9 cellular contexts compared by ENCODE assay signal in the genomic region with DNA sequence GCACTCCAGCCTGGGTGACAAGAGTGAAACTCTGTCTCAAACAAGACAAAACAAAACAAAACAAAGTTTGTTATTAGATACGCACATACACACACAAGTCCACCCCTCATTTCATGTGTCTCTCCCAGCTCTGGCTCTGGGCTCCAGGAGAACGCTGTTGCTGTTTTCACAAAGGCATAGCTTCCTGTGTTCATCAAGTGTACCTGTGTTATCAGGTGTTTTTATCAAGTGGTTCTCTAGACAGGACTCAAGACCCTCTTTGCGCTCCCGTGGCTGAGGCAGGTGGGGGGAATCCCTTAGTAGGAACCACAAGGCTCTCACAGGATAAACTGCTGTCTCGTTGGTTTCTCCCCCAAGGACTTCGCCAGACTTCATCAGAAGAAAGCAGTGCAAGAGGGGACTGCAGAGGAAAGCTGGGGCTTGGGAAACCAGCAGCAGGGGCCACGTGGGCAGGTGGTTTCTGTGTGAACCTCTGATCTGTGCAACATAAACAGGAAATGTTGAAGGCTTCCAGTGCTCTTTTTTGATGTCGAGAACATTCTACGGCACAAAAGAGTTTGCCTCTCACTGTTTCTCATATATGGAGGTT. TPM values are rescaled to one million over a fixed set of nuclear protein-coding genes. Genes with fewer than 3 reads are reported as not detected.
DNase-seq lines count a peak whose midpoint lies in the region; ATAC-seq and TF ChIP-seq lines count a peak whose summit lies in the region.
"Had no signal": no experiment of that assay in that cellular context is flagged by ENCODE, and none has a peak within 500 bp of the region (broad histone marks: within the 10 kb centered on the region; RNA-seq: fewer than 3 reads in every experiment).

No MANE protein-coding gene starts in this region.

- no peak overlapping the region for H3K4me3 Mint-ChIP-seq in GM23338

- H3K9ac ChIP-seq in BLaER1 treated with 17β-estradiol and CSF1 and Interleukin-3, amounts not matched to agents 10 nM and 100 nM: peak overlapping the region in 3 of 11 experiments; percentile 1 to 26 (median 4); a peak in 1 of 22 replicates

- H3K4me1 ChIP-seq in BLaER1 treated with 17β-estradiol and CSF1 and Interleukin-3, amounts not matched to agents 10 nM and 100 nM: peaks cover 34 to 48% (median 43%) of the 10 kb centered on the region in 10 experiments
- H3K4me1 ChIP-seq in GM23338 (ENCODE audit: insufficient read depth): peaks cover 29% of the 10 kb centered on the region
- H3K4me1 ChIP-seq in prostate gland (replicated peaks): no peaks in the 10 kb centered on the region

- peaks cover 7% of the 10 kb centered on the region for H3K27me3 Mint-ChIP-seq in GM23338 (ENCODE audit: insufficient read depth, low read depth, poor library complexity)

- TF ChIP-seq CTCF in GM23338 (conservative IDR thresholded peaks at IDR 0.05; ENCODE audit: low read depth in 2 of 2) (no peak), prostate gland (IDR thresholded peaks at IDR 0.05) (no peak)

- DNase-seq in GM23338 (ENCODE audit: low spot score): no peak
- DNase-seq in activated CD4-positive, CD25-positive, alpha-beta regulatory T cell (lab: John Stamatoyannopoulos, UW): peak in 3 of 4 experiments; percentile 21 to 62 (median 38)
- DNase-seq in effector CD4-positive, alpha-beta T cell: peak; percentile 80
- DNase-seq in stimulated activated CD8-positive, alpha-beta memory T cell treated with anti-CD3 and anti-CD28 coated beads, Interleukin-2, amount 100 ng/mL, for 1 hour (ENCODE audit: low read depth in 2 of 2): peak; percentile 59 to 62
- no peak for DNase-seq in prostate gland (ENCODE audit: low spot score)
- no peak for DNase-seq in iPS-NIHi11 (ENCODE audit: low spot score)
- no peak for DNase-seq in SW 1271 (lab: John Stamatoyannopoulos, UW)

- H4K20me1 ChIP-seq in BLaER1 treated with 17β-estradiol and CSF1 and Interleukin-3, amounts not matched to agents 10 nM and 100 nM: no peaks in the 10 kb centered on the region
- no peaks in the 10 kb centered on the region for H4K20me1 ChIP-seq in GM23338 (replicated peaks; ENCODE audit: insufficient read depth)

- no peaks in the 10 kb centered on the region for H3K36me3 Mint-ChIP-seq in GM23338 (ENCODE audit: low read depth)

- peaks cover 0 to 13% (median 0%) of the 10 kb centered on the region in 11 experiments; a peak in 3 of 22 replicates for H3K27me3 ChIP-seq in BLaER1 treated with 17β-estradiol and CSF1 and Interleukin-3, amounts not matched to agents 10 nM and 100 nM
- H3K27me3 ChIP-seq in GM23338 (ENCODE audit: insufficient read depth) (peaks cover 9% of the 10 kb centered on the region), prostate gland (replicated peaks; ENCODE audit: insufficient read depth) (no peaks in the 10 kb centered on the region)
- H3K27me3 ChIP-seq: pancreas had no signal

- H3F3A ChIP-seq in GM23338 (replicated peaks; ENCODE audit: low read depth): no peaks in the 10 kb centered on the region

- peak overlapping the region; percentile 91 for H2AFZ ChIP-seq in GM23338

- H3K4me2 ChIP-seq in BLaER1 treated with 17β-estradiol and CSF1 and Interleukin-3, amounts not matched to agents 10 nM and 100 nM: peak overlapping the region; percentile 45 to 90 (median 77)
- H3K4me2 ChIP-seq in GM23338: 0 out of 2 replicates have a peak overlapping the region, but pooled peaks have one; percentile 20

- peaks cover 33% of the 10 kb centered on the region for H3K4me1 Mint-ChIP-seq in GM23338

- H3K4me3 ChIP-seq in BLaER1 treated with 17β-estradiol and CSF1 and Interleukin-3, amounts not matched to agents 10 nM and 100 nM: no peak overlapping the region
- H3K4me3 ChIP-seq in GM23338: no peak overlapping the region
- H3K4me3 ChIP-seq in prostate gland: no peak overlapping the region
- H3K4me3 ChIP-seq: pancreas had no signal

- ATAC-seq in GM23338: no peak

- no peaks in the 10 kb centered on the region for H3K9me3 ChIP-seq in BLaER1 treated with 17β-estradiol and CSF1 and Interleukin-3, amounts not matched to agents 10 nM and 100 nM (replicated peaks in 1 of 11)
- no peaks in the 10 kb centered on the region for H3K9me3 ChIP-seq in prostate gland
- H3K9me3 ChIP-seq: pancreas had no signal

- no peak for TF ChIP-seq POLR2A in prostate gland (IDR thresholded peaks at IDR 0.05)

- H3K9me3 Mint-ChIP-seq in GM23338: no peaks in the 10 kb centered on the region

- WGBS in prostate gland: 58% methylated on average over 9 of the region's 9 CpGs

- no peaks in the 10 kb centered on the region for H3K9me2 ChIP-seq in GM23338 (ENCODE audit: insufficient read depth)

- no peaks in the 10 kb centered on the region for H3K79me2 ChIP-seq in GM23338 (replicated peaks; ENCODE audit: insufficient read depth)

- intact Hi-C loops in prostate gland (cut with DNase I): loop anchor here (10.0 kb wide), 1 partner anchor 105 kb away; a partner anchor contains a TSS

- H3K36me3 ChIP-seq in BLaER1 treated with 17β-estradiol and CSF1 and Interleukin-3, amounts not matched to agents 10 nM and 100 nM: no peaks in the 10 kb centered on the region
- H3K36me3 ChIP-seq in GM23338 (ENCODE audit: insufficient read depth): no peaks in the 10 kb centered on the region
- H3K36me3 ChIP-seq in prostate gland: no peaks in the 10 kb centered on the region
- H3K36me3 ChIP-seq: pancreas had no signal

- H3K27ac ChIP-seq in BLaER1 treated with 17β-estradiol and CSF1 and Interleukin-3, amounts not matched to agents 10 nM and 100 nM: no peak overlapping the region
- H3K27ac ChIP-seq in GM23338 (ENCODE audit: low read depth): no peak overlapping the region
- no peak overlapping the region for H3K27ac ChIP-seq in prostate gland

- no peak overlapping the region for H3K27ac Mint-ChIP-seq in GM23338

TF ChIP-seq in GM23338, 12 proteins besides CTCF, POLR2A, EP300 and RAD21 (continues in another document):
- TF ChIP-seq JUNB (IDR thresholded peaks at IDR 0.05; ENCODE audit: unreplicated experiment): no peak
- TF ChIP-seq NANOG (IDR thresholded peaks at IDR 0.05; ENCODE audit: borderline replicate concordance): no peak
- TF ChIP-seq, protein P1, sequence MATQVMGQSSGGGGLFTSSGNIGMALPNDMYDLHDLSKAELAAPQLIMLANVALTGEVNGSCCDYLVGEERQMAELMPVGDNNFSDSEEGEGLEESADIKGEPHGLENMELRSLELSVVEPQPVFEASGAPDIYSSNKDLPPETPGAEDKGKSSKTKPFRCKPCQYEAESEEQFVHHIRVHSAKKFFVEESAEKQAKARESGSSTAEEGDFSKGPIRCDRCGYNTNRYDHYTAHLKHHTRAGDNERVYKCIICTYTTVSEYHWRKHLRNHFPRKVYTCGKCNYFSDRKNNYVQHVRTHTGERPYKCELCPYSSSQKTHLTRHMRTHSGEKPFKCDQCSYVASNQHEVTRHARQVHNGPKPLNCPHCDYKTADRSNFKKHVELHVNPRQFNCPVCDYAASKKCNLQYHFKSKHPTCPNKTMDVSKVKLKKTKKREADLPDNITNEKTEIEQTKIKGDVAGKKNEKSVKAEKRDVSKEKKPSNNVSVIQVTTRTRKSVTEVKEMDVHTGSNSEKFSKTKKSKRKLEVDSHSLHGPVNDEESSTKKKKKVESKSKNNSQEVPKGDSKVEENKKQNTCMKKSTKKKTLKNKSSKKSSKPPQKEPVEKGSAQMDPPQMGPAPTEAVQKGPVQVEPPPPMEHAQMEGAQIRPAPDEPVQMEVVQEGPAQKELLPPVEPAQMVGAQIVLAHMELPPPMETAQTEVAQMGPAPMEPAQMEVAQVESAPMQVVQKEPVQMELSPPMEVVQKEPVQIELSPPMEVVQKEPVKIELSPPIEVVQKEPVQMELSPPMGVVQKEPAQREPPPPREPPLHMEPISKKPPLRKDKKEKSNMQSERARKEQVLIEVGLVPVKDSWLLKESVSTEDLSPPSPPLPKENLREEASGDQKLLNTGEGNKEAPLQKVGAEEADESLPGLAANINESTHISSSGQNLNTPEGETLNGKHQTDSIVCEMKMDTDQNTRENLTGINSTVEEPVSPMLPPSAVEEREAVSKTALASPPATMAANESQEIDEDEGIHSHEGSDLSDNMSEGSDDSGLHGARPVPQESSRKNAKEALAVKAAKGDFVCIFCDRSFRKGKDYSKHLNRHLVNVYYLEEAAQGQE (IDR thresholded peaks at IDR 0.05; ENCODE audit: unreplicated experiment): no peak
- no peak for TF ChIP-seq CREB1 (CRISPR knock-in tag; IDR thresholded peaks at IDR 0.05; ENCODE audit: low read depth)
- no peak for TF ChIP-seq POLR2AphosphoS5 (IDR thresholded peaks at IDR 0.05; ENCODE audit: low read depth)
- TF ChIP-seq ZNF331 (CRISPR knock-in tag; IDR thresholded peaks at IDR 0.05; ENCODE audit: low read depth): no peak
- no peak for TF ChIP-seq EZH2 (IDR thresholded peaks at IDR 0.05; ENCODE audit: low read depth, unreplicated experiment)
- TF ChIP-seq, protein P2, sequence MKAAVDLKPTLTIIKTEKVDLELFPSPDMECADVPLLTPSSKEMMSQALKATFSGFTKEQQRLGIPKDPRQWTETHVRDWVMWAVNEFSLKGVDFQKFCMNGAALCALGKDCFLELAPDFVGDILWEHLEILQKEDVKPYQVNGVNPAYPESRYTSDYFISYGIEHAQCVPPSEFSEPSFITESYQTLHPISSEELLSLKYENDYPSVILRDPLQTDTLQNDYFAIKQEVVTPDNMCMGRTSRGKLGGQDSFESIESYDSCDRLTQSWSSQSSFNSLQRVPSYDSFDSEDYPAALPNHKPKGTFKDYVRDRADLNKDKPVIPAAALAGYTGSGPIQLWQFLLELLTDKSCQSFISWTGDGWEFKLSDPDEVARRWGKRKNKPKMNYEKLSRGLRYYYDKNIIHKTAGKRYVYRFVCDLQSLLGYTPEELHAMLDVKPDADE (IDR thresholded peaks at IDR 0.05): no peak

RNA-seq across cellular contexts. Expression of a gene that starts 6.9 kb away (rescaled TPM):
- 32.9 and 46.8 TPM in 2 replicates for total RNA-seq in GM23338 (2014; rRNA removed; shearing (Covaris generic))
- polyA plus RNA-seq in GM23338 (2016; fragmentation: Nextera tagmentation; extraction: Ambion mirVana): 37.1 and 45.9 TPM in 2 replicates
- 100 to 1,000 TPM in 1 of 2 donors, 10 to 100 TPM in 1; 75.8 to 119 TPM for total RNA-seq in prostate gland

RNA-seq across cellular contexts. Expression of a gene that starts 33.7 kb away (rescaled TPM):
- not detected in 2 replicates for total RNA-seq in GM23338 (2014; rRNA removed; shearing (Covaris generic))
- polyA plus RNA-seq in GM23338 (2016; fragmentation: Nextera tagmentation; extraction: Ambion mirVana): not detected in 2 replicates
- total RNA-seq in prostate gland: 100 to 1,000 TPM in 1 of 2 donors, 10 to 100 TPM in 1; 52.4 to 121 TPM

Comparison
In these comparisons a context has a peak if more than half of its experiments do, and no peak if none do; other contexts are left out.
1. DNase-seq: peak in activated CD4-positive, CD25-positive, alpha-beta regulatory T cell (3 of 4), effector CD4-positive, alpha-beta T cell (single experiment) and stimulated activated CD8-positive, alpha-beta memory T cell treated with anti-CD3 and anti-CD28 coated beads, Interleukin-2, amount 100 ng/mL, for 1 hour (2 of 2); none in GM23338 (single experiment), prostate gland (single experiment), iPS-NIHi11 (single experiment) and SW 1271 (0 of 2).
2. RNA of a gene that starts 33.7 kb away (total RNA-seq): 52.4 to 121 TPM in prostate gland; not detected in GM23338; every median in the first group is over 10 times any median in the second.